9 cellular contexts compared by ENCODE assay signal in genomic region chr11:8219257-8220021, GRCh38. TPM values are rescaled to one million over a fixed set of nuclear protein-coding genes. Genes with fewer than 3 reads are reported as not detected.
DNase-seq lines count a peak whose midpoint lies in the region; ATAC-seq and TF ChIP-seq lines count a peak whose summit lies in the region.
"Had no signal": no experiment of that assay in that cellular context is flagged by ENCODE, and none has a peak within 500 bp of the region (broad histone marks: within the 10 kb centered on the region; RNA-seq: fewer than 3 reads in every experiment).

No MANE protein-coding gene starts in this region.

- H4K91ac ChIP-seq in IMR-90 (ENCODE audit: insufficient read depth, low read depth, low read length): no peak overlapping the region

- no peak overlapping the region for H2BK15ac ChIP-seq in IMR-90 (ENCODE audit: low read depth, low read length)

- no peak overlapping the region for H3K4me3 Mint-ChIP-seq in progenitor cell of endocrine pancreas (ENCODE audit: low read depth)

- CTCF ChIA-PET in GM10248 (lab: Yijun Ruan, JAX): interaction anchor here (0.6 to 6.1 kb wide), 13 partner anchors 10 to 383 kb away, joined by 3 to 69 read pairs (median 3); partner anchors contain the start of gene LMO1
- CTCF ChIA-PET in IMR-90 (lab: Yijun Ruan, JAX): interaction anchor here (1.0 kb wide), 1 partner anchor 349 kb away, joined by 3 read pairs; no protein-coding TSS in a partner anchor
- CTCF ChIA-PET in SK-N-SH (lab: Yijun Ruan, JAX): interaction anchor here (0.7 to 19.6 kb wide), 31 partner anchors 9 to 391 kb away, joined by 3 to 604 read pairs (median 4); partner anchors contain the start of gene LMO1

- no peaks in the 10 kb centered on the region for H3K4me1 Mint-ChIP-seq in progenitor cell of endocrine pancreas (ENCODE audit: low read depth)

- H3K36me3 ChIP-seq in IMR-90 (ENCODE audit: control insufficient read depth, insufficient read depth, low read length) (no peaks in the 10 kb centered on the region), SK-N-SH (replicated peaks in 1 of 2; ENCODE audit: control insufficient read depth in 1 of 2, insufficient read depth in 2 of 2, low read length in 1 of 2) (no peaks in the 10 kb centered on the region)
- H3K36me3 ChIP-seq: SJSA1 had no signal

- no peak overlapping the region for H4K5ac ChIP-seq in IMR-90 (ENCODE audit: low read depth, low read length)

- no peak overlapping the region for H4K8ac ChIP-seq in IMR-90 (ENCODE audit: low read depth in 2 of 2, low read length in 2 of 2)

- in situ Hi-C loops in IMR-90 (cut with MboI; ENCODE audit: low sequenced_read_pairs): no loop called here

- POLR2A ChIA-PET in GM10248 (lab: Yijun Ruan, JAX): no interaction called here
- POLR2A ChIA-PET in IMR-90 (lab: Charles Lee; ENCODE audit: unreplicated experiment): no interaction called here
- POLR2A ChIA-PET in SK-N-SH (lab: Yijun Ruan, JAX): interaction anchor here (1.7 kb wide), 1 partner anchor 45 kb away, joined by 3 read pairs; no protein-coding TSS in a partner anchor

- H3K27ac Mint-ChIP-seq in progenitor cell of endocrine pancreas: no peak overlapping the region

- no peaks in the 10 kb centered on the region for H4K20me1 ChIP-seq in IMR-90 (ENCODE audit: insufficient read depth, low read length)
- no peaks in the 10 kb centered on the region for H4K20me1 ChIP-seq in SK-N-SH (ENCODE audit: insufficient read depth)

- ATAC-seq in IMR-90 (ENCODE audit: low read depth) (peak; percentile 90), HG03196 (IDR thresholded peaks at IDR 0.05; ENCODE audit: unreplicated experiment) (no peak)

- H3K4ac ChIP-seq in IMR-90 (ENCODE audit: low read depth, low read length): no peak overlapping the region

- H3K27me3 ChIP-seq in IMR-90 (ENCODE audit: control insufficient read depth, insufficient read depth, low read length) (peaks cover 28% of the 10 kb centered on the region), SK-N-SH (ENCODE audit: insufficient read depth) (no peaks in the 10 kb centered on the region; the same call in 1 of the 2 replicates)
- H3K27me3 ChIP-seq: SJSA1 had no signal

- H3K9me3 ChIP-seq in IMR-90 (ENCODE audit: control insufficient read depth, insufficient read depth, low read length) (no peaks in the 10 kb centered on the region), SK-N-SH (no peaks in the 10 kb centered on the region)
- H3K9me3 ChIP-seq: SJSA1 had no signal

- H3K4me2 ChIP-seq in IMR-90 (ENCODE audit: low read depth, low read length) (no peak overlapping the region), SK-N-SH (no peak overlapping the region)

- no peak overlapping the region for H2AK9ac ChIP-seq in IMR-90 (replicated peaks; ENCODE audit: low read depth, low read length, poor library complexity)

- TF ChIP-seq RAD21 in IMR-90 (IDR thresholded peaks at IDR 0.05; ENCODE audit: low read length) (peak; percentile 50; the same call in 1 of the 2 replicates), SK-N-SH (IDR thresholded peaks at IDR 0.05; ENCODE audit: low read length) (peak; percentile 69)

- no peaks in the 10 kb centered on the region for H3K79me2 ChIP-seq in SK-N-SH (ENCODE audit: insufficient read depth)

- H2AK5ac ChIP-seq in IMR-90 (ENCODE audit: low read depth, low read length): no peak overlapping the region

- no peaks in the 10 kb centered on the region for H3F3A ChIP-seq in SK-N-SH (replicated peaks; ENCODE audit: insufficient read depth)

- H3K79me1 ChIP-seq in IMR-90 (ENCODE audit: low read depth in 1 of 2, low read length in 2 of 2): no peaks in the 10 kb centered on the region

- no TSS peak for BruUV-seq in IMR-90 (replicated peaks; lab: Mats Ljungman, UMichigan)

- H3K4me1 ChIP-seq in IMR-90 (ENCODE audit: control insufficient read depth, insufficient read depth, low read length) (no peaks in the 10 kb centered on the region), SK-N-SH (ENCODE audit: control insufficient read depth in 1 of 2, insufficient read depth in 2 of 2, low read depth in 1 of 2, low read length in 1 of 2) (peaks cover 0 to 28% of the 10 kb centered on the region in 2 experiments; a peak in 1 of 4 replicates)
- H3K4me1 ChIP-seq: SJSA1 had no signal

- DNase-seq in Ammon's horn (ENCODE audit: low spot score) (peak; percentile 48), GM10248 (ENCODE audit: extremely low spot score) (peak; percentile 62), IMR-90 (peak; percentile 55), SK-N-SH (peak; percentile 80), fibroblast of villous mesenchyme (ENCODE audit: low read depth) (peak; percentile 48), progenitor cell of endocrine pancreas (ENCODE audit: low spot score, unreplicated experiment) (peak; percentile 23), T1000 (lab: John Stamatoyannopoulos, UW) (no peak)

- H3K23ac ChIP-seq in IMR-90 (ENCODE audit: low read depth, low read length): no peak overlapping the region

- H3K27ac ChIP-seq in IMR-90 (ENCODE audit: insufficient read depth, low read length) (no peak overlapping the region), SK-N-SH (ENCODE audit: low read depth in 2 of 2, low read length in 1 of 2) (no peak overlapping the region; a peak in 1 of 4 replicates)
- H3K27ac ChIP-seq: SJSA1 had no signal

- no peaks in the 10 kb centered on the region for H3K9me2 ChIP-seq in SK-N-SH

- no peak overlapping the region for H3K56ac ChIP-seq in IMR-90 (ENCODE audit: extremely low read depth, insufficient read depth, low read length)

- dilution Hi-C loops in IMR-90 (cut with HindIII; ENCODE audit: low sequenced_read_pairs, unreplicated experiment): no loop called here

- H3K14ac ChIP-seq in IMR-90 (replicated peaks; ENCODE audit: low read depth, low read length): no peak overlapping the region

- H2BK120ac ChIP-seq in IMR-90 (ENCODE audit: low read depth, low read length): no peak overlapping the region

- no peak for TF ChIP-seq POLR2A in IMR-90 (IDR thresholded peaks at IDR 0.05; ENCODE audit: low read depth, low read length)

- no peaks in the 10 kb centered on the region for H3K9me1 ChIP-seq in IMR-90 (ENCODE audit: insufficient read depth, low read length)

- TF ChIP-seq CTCF in GM10248 (IDR thresholded peaks at IDR 0.05; ENCODE audit: control extremely low read depth, extremely low read depth, low read depth, missing control alignments) (peak; percentile 70), IMR-90 (conservative IDR thresholded peaks at IDR 0.05; ENCODE audit: low read depth, low read length) (peak; percentile 59), SK-N-SH (IDR thresholded peaks at IDR 0.05) (peak; percentile 75), fibroblast of villous mesenchyme (IDR thresholded peaks at IDR 0.05; ENCODE audit: insufficient read depth, low read depth, low read length) (peak; percentile 72), progenitor cell of endocrine pancreas (IDR thresholded peaks at IDR 0.05; ENCODE audit: unreplicated experiment) (peak; percentile 64)

- H3K9me3 Mint-ChIP-seq in progenitor cell of endocrine pancreas (ENCODE audit: low read depth): no peaks in the 10 kb centered on the region

- intact Hi-C loops in IMR-90 (cut with micrococcal nuclease): loop anchor here (10.0 kb wide), 2 partner anchors 465 to 595 kb away; partner anchors contain the start of genes RPL27A and TRIM66

- H2BK5ac ChIP-seq in IMR-90 (ENCODE audit: low read depth, low read length, poor library complexity, severe bottlenecking): no peak overlapping the region

- TF ChIP-seq EP300 in SK-N-SH (IDR thresholded peaks at IDR 0.05; ENCODE audit: borderline replicate concordance in 1 of 2, low read depth in 1 of 2, low read length in 1 of 2): no peak

- H2AFZ ChIP-seq in IMR-90 (replicated peaks; ENCODE audit: low read length, poor library complexity): no peak overlapping the region
- H2AFZ ChIP-seq in SK-N-SH (ENCODE audit: low read depth): no peak overlapping the region

- H3K36me3 Mint-ChIP-seq in progenitor cell of endocrine pancreas (ENCODE audit: insufficient read depth): no peaks in the 10 kb centered on the region

- H3K9ac ChIP-seq in IMR-90 (ENCODE audit: low read depth, low read length): no peak overlapping the region
- H3K9ac ChIP-seq in SK-N-SH: no peak overlapping the region

- WGBS in IMR-90 (ENCODE audit: extremely low coverage in 2 of 2, insufficient read length in 1 of 2), 2 experiments: 90% methylated on average over 11 of the region's 16 CpGs; no CpG with 5 or more reads in 1 of the 2 experiments
- WGBS in SK-N-SH (ENCODE audit: low lambda C conversion rate): 48% methylated on average over 12 of the region's 16 CpGs

- H3K27me3 Mint-ChIP-seq in progenitor cell of endocrine pancreas: peaks cover 24% of the 10 kb centered on the region

- no peak overlapping the region for H3K18ac ChIP-seq in IMR-90 (ENCODE audit: low read depth, low read length)

- no peak overlapping the region for H3K4me3 ChIP-seq in IMR-90 (ENCODE audit: insufficient read depth, low read depth, low read length)
- no peak overlapping the region for H3K4me3 ChIP-seq in SK-N-SH (ENCODE audit: low read depth in 2 of 2, low read length in 1 of 2)
- H3K4me3 ChIP-seq in fibroblast of villous mesenchyme (ENCODE audit: low read depth, low read length): no peak overlapping the region
- H3K4me3 ChIP-seq: SJSA1 had no signal

- no peak overlapping the region for H2BK20ac ChIP-seq in IMR-90 (ENCODE audit: low read depth, low read length)

TF ChIP-seq in IMR-90, 13 proteins besides CTCF, POLR2A, EP300 and RAD21 (continues in another document):
- no peak for TF ChIP-seq RFX5 (IDR thresholded peaks at IDR 0.05; ENCODE audit: low read depth, low read length)
- no peak for TF ChIP-seq RCOR1 (IDR thresholded peaks at IDR 0.05; ENCODE audit: insufficient replicate concordance, low read length)

RNA-seq across cellular contexts. Expression of gene LMO1, which starts 44.2 kb away (rescaled TPM):
- not detected in 2 replicates for total RNA-seq in IMR-90 (2012; rRNA removed)
- polyA plus RNA-seq in IMR-90 (2012; rRNA removed): not detected in 2 replicates
- polyA plus RNA-seq in IMR-90 (2012; cell fraction: cytosol; rRNA removed): not detected in 2 replicates
- not detected in 2 replicates for polyA plus RNA-seq in IMR-90 (2012; cell fraction: nucleus; rRNA removed; ENCODE audit: low replicate concordance)
- polyA plus RNA-seq in SK-N-SH (2012; rRNA removed): 0.12 and 0.62 TPM in 2 replicates
- polyA plus RNA-seq in SK-N-SH (2012; cell fraction: cytosol; rRNA removed): 0.59 and 0.60 TPM in 2 replicates
- 0.35 and 1.3 TPM in 2 replicates for polyA plus RNA-seq in SK-N-SH (2012; cell fraction: nucleus; rRNA removed)
- not detected in 2 replicates for total RNA-seq in fibroblast of villous mesenchyme
- 0.43 and 0.84 TPM in 2 replicates for total RNA-seq in progenitor cell of endocrine pancreas
- total RNA-seq: SJSA1 had no signal

RNA-seq across cellular contexts. Expression of gene RIC3, which starts 50.6 kb away (rescaled TPM):
- total RNA-seq in IMR-90 (2012; rRNA removed) (not detected in 2 replicates), fibroblast of villous mesenchyme (under 0.01 TPM in 1 of 2 replicates, not detected in the other), progenitor cell of endocrine pancreas (23.1 and 23.4 TPM in 2 replicates)
- polyA plus RNA-seq in IMR-90 (2012; rRNA removed) (not detected in 2 replicates), SK-N-SH (2012; rRNA removed) (0.54 and 1.2 TPM in 2 replicates)
- polyA plus RNA-seq in IMR-90 (2012; cell fraction: cytosol; rRNA removed): not detected in 2 replicates
- polyA plus RNA-seq in IMR-90 (2012; cell fraction: nucleus; rRNA removed; ENCODE audit: low replicate concordance): 0.04 and 0.14 TPM in 2 replicates
- 0.84 and 1.2 TPM in 2 replicates for polyA plus RNA-seq in SK-N-SH (2012; cell fraction: cytosol; rRNA removed)
- 2.8 and 4.4 TPM in 2 replicates for polyA plus RNA-seq in SK-N-SH (2012; cell fraction: nucleus; rRNA removed)
- total RNA-seq: SJSA1 had no signal

Comparison
In these comparisons a context has a peak if more than half of its experiments do, and no peak if none do; other contexts are left out.
1. RNA of gene RIC3, which starts 50.6 kb away (total RNA-seq): 23.1 to 23.4 TPM in progenitor cell of endocrine pancreas; not detected in IMR-90 and under 0.01 TPM in fibroblast of villous mesenchyme; every median in the first group is over 10 times any median in the second.
2. Peak in every context shown above with its lines, with median percentiles within 50 percentile points of each other: CTCF ChIP-seq.